In the genomic region with DNA sequence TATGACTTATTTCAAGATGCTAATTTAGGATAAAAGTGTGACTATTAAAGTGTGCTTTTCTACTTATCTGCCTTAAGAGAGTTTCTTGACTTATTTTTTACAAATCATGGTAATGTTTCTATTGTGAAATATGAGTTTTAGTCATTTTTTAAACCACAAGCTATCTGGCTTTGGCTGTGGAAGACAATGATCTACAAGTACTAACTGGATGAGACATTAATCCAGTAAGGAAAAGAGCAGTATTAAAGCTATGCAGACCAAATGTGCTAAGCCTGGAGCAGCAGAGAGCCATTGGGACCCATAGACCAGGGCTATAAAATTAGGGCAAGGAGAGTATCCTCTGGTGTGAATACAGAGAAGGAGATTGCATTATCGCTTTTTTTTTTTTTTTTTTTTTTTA, we compare ENCODE assay signal across 29 cellular contexts.
DNase-seq lines count a peak whose midpoint lies in the region; ATAC-seq and TF ChIP-seq lines count a peak whose summit lies in the region.
"Had no signal": no experiment of that assay in that cellular context is flagged by ENCODE, and none has a peak within 500 bp of the region (broad histone marks: within the 10 kb centered on the region; RNA-seq: fewer than 3 reads in every experiment).

No MANE protein-coding gene starts in this region.

- no peak overlapping the region for H3K4me3 Mint-ChIP-seq in stimulated activated naive CD8-positive, alpha-beta T cell treated with anti-CD3 and anti-CD28 coated beads, Interleukin-15, amount 100 ng/mL, for 72 hours
- no peak overlapping the region for H3K4me3 Mint-ChIP-seq in naive thymus-derived CD8-positive, alpha-beta T cell
- H3K4me3 Mint-ChIP-seq: activated naive CD8-positive, alpha-beta T cell treated with anti-CD3 and anti-CD28 coated beads, Interleukin-2, amount 50 U/mL, for 24 hours; central memory CD8-positive, alpha-beta T cell; endodermal cell; HFFc6; IgD-negative memory B cell; immature natural killer cell; memory B cell had no signal

- no peak overlapping the region for H2AFZ ChIP-seq in GM23248

- no peak for ATAC-seq in GM21526 (IDR thresholded peaks at IDR 0.05; ENCODE audit: low FRiP score, unreplicated experiment)
- ATAC-seq in stimulated activated naive CD8-positive, alpha-beta T cell treated with anti-CD3 and anti-CD28 coated beads, Interleukin-15, amount 100 ng/mL, for 72 hours = no peak
- ATAC-seq in naive thymus-derived CD8-positive, alpha-beta T cell = no peak
- ATAC-seq: activated naive CD8-positive, alpha-beta T cell treated with anti-CD3 and anti-CD28 coated beads, Interleukin-2, amount 50 U/mL, for 24 hours; esophagus mucosa; left lobe of liver; right lobe of liver had no signal

- whole genome bisulfite sequencing in GM23248 (ENCODE audit: low coverage in 1 of 2, low lambda C conversion rate in 2 of 2, missing lambda C conversion rate in 2 of 2), 2 experiments = 54 to 95% methylated on average over 1 of the region's 1 CpG

- no peaks in the 10 kb centered on the region for H3K27me3 Mint-ChIP-seq in stimulated activated naive CD8-positive, alpha-beta T cell treated with anti-CD3 and anti-CD28 coated beads, Interleukin-15, amount 100 ng/mL, for 72 hours
- H3K27me3 Mint-ChIP-seq in naive thymus-derived CD8-positive, alpha-beta T cell = no peaks in the 10 kb centered on the region
- H3K27me3 Mint-ChIP-seq: activated naive CD8-positive, alpha-beta T cell treated with anti-CD3 and anti-CD28 coated beads, Interleukin-2, amount 50 U/mL, for 24 hours; central memory CD8-positive, alpha-beta T cell; IgD-negative memory B cell; memory B cell had no signal

- no peaks in the 10 kb centered on the region for H4K20me1 ChIP-seq in GM23248 (ENCODE audit: insufficient read depth)

- in situ Hi-C loops in GM23248 (cut with MboI) = no loop called here

- no peaks in the 10 kb centered on the region for H3K36me3 ChIP-seq in GM23248 (ENCODE audit: low read depth)
- H3K36me3 ChIP-seq: right lobe of liver, transverse colon had no signal

- H3K9me3 ChIP-seq in GM23248 (ENCODE audit: low read depth) = no peaks in the 10 kb centered on the region
- H3K9me3 ChIP-seq: right lobe of liver, transverse colon had no signal

- H3K27ac Mint-ChIP-seq in stimulated activated naive CD8-positive, alpha-beta T cell treated with anti-CD3 and anti-CD28 coated beads, Interleukin-15, amount 100 ng/mL, for 72 hours = peak overlapping the region in 1 of 2 donors; percentile 61
- H3K27ac Mint-ChIP-seq in naive thymus-derived CD8-positive, alpha-beta T cell = peak overlapping the region in 2 of 10 donors; percentile 2 to 18
- H3K27ac Mint-ChIP-seq: activated naive CD8-positive, alpha-beta T cell treated with anti-CD3 and anti-CD28 coated beads, Interleukin-2, amount 50 U/mL, for 24 hours; endodermal cell; HFFc6; IgD-negative memory B cell; immature natural killer cell; memory B cell had no signal

- peak; percentile 57 for DNase-seq in GM23248
- DNase-seq in NCI-H82 treated with DMSO at 0.1 percent for 48 hours (lab: John Stamatoyannopoulos, UW; ENCODE audit: unreplicated experiment) = peak; percentile 6
- DNase-seq in fibroblast of mammary gland (ENCODE audit: low read depth) = peak; percentile 71
- DNase-seq in renal cortical epithelial cell (ENCODE audit: low read depth) = peak; percentile 21
- no peak for DNase-seq in stimulated activated naive CD8-positive, alpha-beta T cell treated with anti-CD3 and anti-CD28 coated beads, Interleukin-15, amount 100 ng/mL, for 72 hours
- no peak for DNase-seq in naive thymus-derived CD8-positive, alpha-beta T cell
- DNase-seq: activated CD4-positive, alpha-beta T cell treated with anti-CD3 and anti-CD28 coated beads, Interleukin-2, amount 50 U/mL, for 48 hours; activated naive CD8-positive, alpha-beta T cell treated with anti-CD3 and anti-CD28 coated beads, Interleukin-2, amount 50 U/mL, for 24 hours; activated T-cell treated with anti-CD3 and anti-CD28 coated beads, Interleukin-2, amount 50 U/mL, for 48 hours; COR-L47; dermis blood vessel endothelial cell; endodermal cell; HFFc6; immature natural killer cell; NCI-H1048; NCI-H187; NCI-H2171 treated with DMSO at 0.1 percent for 48 hours; NCI-H524; NK-92 treated with Interleukin-12 subunit alpha and Interleukin-12 subunit beta, amount 100 ng/mL, for 24 hours; T-helper 2 cell; transverse colon had no signal

- no peak for TF ChIP-seq CTCF in fibroblast of mammary gland (conservative IDR thresholded peaks at IDR 0.05; ENCODE audit: control insufficient read depth, insufficient read depth, low read depth, low read length)

- POLR2A ChIA-PET in naive thymus-derived CD8-positive, alpha-beta T cell (lab: Charles Lee) = no interaction called here

- no peaks in the 10 kb centered on the region for H3F3A ChIP-seq in GM23248 (ENCODE audit: insufficient read depth)

- no peak overlapping the region for H3K27ac ChIP-seq in GM23248
- H3K27ac ChIP-seq: C4-2B, right lobe of liver, transverse colon had no signal

- H3K4me2 ChIP-seq in GM23248 (ENCODE audit: unreplicated experiment) = no peak overlapping the region

- H3K9me2 ChIP-seq in GM23248 (ENCODE audit: insufficient read depth) = no peaks in the 10 kb centered on the region; the same call in 1 of the 2 replicates

- no peak overlapping the region for H3K9ac ChIP-seq in GM23248

- no peaks in the 10 kb centered on the region for H3K79me2 ChIP-seq in GM23248 (ENCODE audit: insufficient read depth)

- no peaks in the 10 kb centered on the region for H3K27me3 ChIP-seq in GM23248 (replicated peaks; ENCODE audit: insufficient read depth)
- H3K27me3 ChIP-seq: right lobe of liver, transverse colon had no signal

- H3K4me3 ChIP-seq in GM23248 (no peak overlapping the region), fibroblast of mammary gland (ENCODE audit: control insufficient read depth, low read depth, low read length) (no peak overlapping the region)
- H3K4me3 ChIP-seq: right lobe of liver, transverse colon had no signal

- peaks cover 10% of the 10 kb centered on the region; the same call in 1 of the 2 replicates for H3K4me1 ChIP-seq in GM23248 (ENCODE audit: insufficient read depth)
- H3K4me1 ChIP-seq: right lobe of liver, transverse colon had no signal

- no peaks in the 10 kb centered on the region for H3K36me3 Mint-ChIP-seq in naive thymus-derived CD8-positive, alpha-beta T cell
- H3K36me3 Mint-ChIP-seq: IgD-negative memory B cell, immature natural killer cell, memory B cell had no signal

- H3K4me1 Mint-ChIP-seq in stimulated activated naive CD8-positive, alpha-beta T cell treated with anti-CD3 and anti-CD28 coated beads, Interleukin-15, amount 100 ng/mL, for 72 hours = no peaks in the 10 kb centered on the region
- H3K4me1 Mint-ChIP-seq in naive thymus-derived CD8-positive, alpha-beta T cell = peaks cover 0 to 4% (median 1%) of the 10 kb centered on the region in 4 donors
- H3K4me1 Mint-ChIP-seq: activated naive CD8-positive, alpha-beta T cell treated with anti-CD3 and anti-CD28 coated beads, Interleukin-2, amount 50 U/mL, for 24 hours; central memory CD8-positive, alpha-beta T cell; IgD-negative memory B cell; immature natural killer cell; memory B cell had no signal

- no peaks in the 10 kb centered on the region for H3K9me3 Mint-ChIP-seq in stimulated activated naive CD8-positive, alpha-beta T cell treated with anti-CD3 and anti-CD28 coated beads, Interleukin-15, amount 100 ng/mL, for 72 hours
- peaks cover 0 to 7% (median 0%) of the 10 kb centered on the region in 9 donors for H3K9me3 Mint-ChIP-seq in naive thymus-derived CD8-positive, alpha-beta T cell
- H3K9me3 Mint-ChIP-seq: activated naive CD8-positive, alpha-beta T cell treated with anti-CD3 and anti-CD28 coated beads, Interleukin-2, amount 50 U/mL, for 24 hours; endodermal cell; HFFc6; memory B cell had no signal

Comparison
In these comparisons a context has a peak if more than half of its experiments do, and no peak if none do; other contexts are left out.
1. DNase-seq: peak in GM23248 (single experiment), NCI-H82 treated with DMSO at 0.1 percent for 48 hours (single experiment), fibroblast of mammary gland (single experiment) and renal cortical epithelial cell (single experiment); none in stimulated activated naive CD8-positive, alpha-beta T cell treated with anti-CD3 and anti-CD28 coated beads, Interleukin-15, amount 100 ng/mL, for 72 hours (0 of 2) and naive thymus-derived CD8-positive, alpha-beta T cell (0 of 10).